Comparison of ENCODE assay signal across 14 cellular contexts in the genomic region with DNA sequence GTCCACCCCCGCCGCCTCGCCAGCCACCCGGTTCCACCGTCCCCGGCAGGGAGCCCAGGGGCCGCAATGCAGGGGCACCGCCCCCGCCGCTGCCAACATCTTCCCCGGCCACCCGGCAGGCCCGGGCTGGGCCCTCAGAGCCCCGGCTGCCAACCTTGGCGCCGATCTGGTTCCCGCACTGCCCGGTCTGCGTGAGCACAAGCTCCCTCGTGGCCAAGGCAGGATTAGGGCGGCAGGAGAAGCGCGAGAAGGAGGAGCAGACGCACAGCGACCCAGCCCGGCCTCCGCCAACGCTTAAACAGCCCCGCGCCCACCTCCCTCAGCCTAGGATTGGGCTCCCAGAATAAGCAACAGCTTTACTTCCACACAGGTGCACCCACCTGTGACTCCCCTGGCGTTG. TPM values are rescaled to one million over a fixed set of nuclear protein-coding genes. Genes with fewer than 3 reads are reported as not detected.
"Had no signal": no experiment of that assay in that cellular context is flagged by ENCODE, and none has a peak within 500 bp of the region (broad histone marks: within the 10 kb centered on the region; RNA-seq: fewer than 3 reads in every experiment).

No MANE protein-coding gene starts in this region.

RNA-seq across cellular contexts. Expression of gene FRG2, which starts 42.4 kb away (rescaled TPM):
- total RNA-seq: stomach, subcutaneous adipose tissue, suprapubic skin, temporal lobe, thoracic aorta, thyroid gland, tibial nerve, transverse colon, upper lobe of left lung, upper lobe of right lung, ureter, urinary bladder, uterus, vagina had no signal
